2 cellular contexts compared by ENCODE assay signal in the genomic region with DNA sequence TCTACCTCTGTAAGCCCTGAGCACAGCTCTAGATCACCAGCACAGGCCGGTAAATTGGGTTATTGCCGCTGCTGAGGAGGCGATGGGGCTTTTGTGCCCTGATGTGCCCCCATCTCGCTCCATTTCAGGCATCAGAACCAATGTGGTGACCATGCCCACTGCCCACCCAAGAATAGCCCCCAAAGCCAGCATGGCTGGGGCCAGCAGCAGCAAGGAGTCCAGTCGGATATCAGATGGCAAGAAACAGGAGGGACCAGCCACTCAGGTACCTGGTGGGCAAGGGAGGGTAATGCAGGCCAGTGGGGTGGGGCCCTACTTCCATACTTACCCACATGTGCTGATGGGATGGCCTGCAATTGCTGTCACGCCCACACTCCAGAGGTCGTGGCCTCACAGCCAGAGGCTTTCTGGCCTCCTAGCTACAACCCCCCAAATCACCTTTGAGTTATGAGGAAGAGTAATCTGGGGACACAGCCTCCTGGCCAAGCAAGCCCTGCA.
TF ChIP-seq lines count a peak whose summit lies in the region.

No MANE protein-coding gene starts in this region.

TF ChIP-seq in HepG2, 621 proteins besides CTCF, POLR2A, EP300 and RAD21:
- peak; percentile 31 for TF ChIP-seq AGO2 (optimal IDR thresholded peaks at IDR 0.05; ENCODE audit: low read depth, low read length)
- no peak for TF ChIP-seq ZNF337 (CRISPR knock-in tag; IDR thresholded peaks at IDR 0.05; ENCODE audit: borderline replicate concordance, low read depth)

TF ChIP-seq in WTC11, 78 proteins besides CTCF, POLR2A, EP300 and RAD21:
- TF ChIP-seq, protein P1, sequence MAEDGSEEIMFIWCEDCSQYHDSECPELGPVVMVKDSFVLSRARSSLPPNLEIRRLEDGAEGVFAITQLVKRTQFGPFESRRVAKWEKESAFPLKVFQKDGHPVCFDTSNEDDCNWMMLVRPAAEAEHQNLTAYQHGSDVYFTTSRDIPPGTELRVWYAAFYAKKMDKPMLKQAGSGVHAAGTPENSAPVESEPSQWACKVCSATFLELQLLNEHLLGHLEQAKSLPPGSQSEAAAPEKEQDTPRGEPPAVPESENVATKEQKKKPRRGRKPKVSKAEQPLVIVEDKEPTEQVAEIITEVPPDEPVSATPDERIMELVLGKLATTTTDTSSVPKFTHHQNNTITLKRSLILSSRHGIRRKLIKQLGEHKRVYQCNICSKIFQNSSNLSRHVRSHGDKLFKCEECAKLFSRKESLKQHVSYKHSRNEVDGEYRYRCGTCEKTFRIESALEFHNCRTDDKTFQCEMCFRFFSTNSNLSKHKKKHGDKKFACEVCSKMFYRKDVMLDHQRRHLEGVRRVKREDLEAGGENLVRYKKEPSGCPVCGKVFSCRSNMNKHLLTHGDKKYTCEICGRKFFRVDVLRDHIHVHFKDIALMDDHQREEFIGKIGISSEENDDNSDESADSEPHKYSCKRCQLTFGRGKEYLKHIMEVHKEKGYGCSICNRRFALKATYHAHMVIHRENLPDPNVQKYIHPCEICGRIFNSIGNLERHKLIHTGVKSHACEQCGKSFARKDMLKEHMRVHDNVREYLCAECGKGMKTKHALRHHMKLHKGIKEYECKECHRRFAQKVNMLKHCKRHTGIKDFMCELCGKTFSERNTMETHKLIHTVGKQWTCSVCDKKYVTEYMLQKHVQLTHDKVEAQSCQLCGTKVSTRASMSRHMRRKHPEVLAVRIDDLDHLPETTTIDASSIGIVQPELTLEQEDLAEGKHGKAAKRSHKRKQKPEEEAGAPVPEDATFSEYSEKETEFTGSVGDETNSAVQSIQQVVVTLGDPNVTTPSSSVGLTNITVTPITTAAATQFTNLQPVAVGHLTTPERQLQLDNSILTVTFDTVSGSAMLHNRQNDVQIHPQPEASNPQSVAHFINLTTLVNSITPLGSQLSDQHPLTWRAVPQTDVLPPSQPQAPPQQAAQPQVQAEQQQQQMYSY (CRISPR knock-in tag; IDR thresholded peaks at IDR 0.05), result no peak
- TF ChIP-seq, protein P2, sequence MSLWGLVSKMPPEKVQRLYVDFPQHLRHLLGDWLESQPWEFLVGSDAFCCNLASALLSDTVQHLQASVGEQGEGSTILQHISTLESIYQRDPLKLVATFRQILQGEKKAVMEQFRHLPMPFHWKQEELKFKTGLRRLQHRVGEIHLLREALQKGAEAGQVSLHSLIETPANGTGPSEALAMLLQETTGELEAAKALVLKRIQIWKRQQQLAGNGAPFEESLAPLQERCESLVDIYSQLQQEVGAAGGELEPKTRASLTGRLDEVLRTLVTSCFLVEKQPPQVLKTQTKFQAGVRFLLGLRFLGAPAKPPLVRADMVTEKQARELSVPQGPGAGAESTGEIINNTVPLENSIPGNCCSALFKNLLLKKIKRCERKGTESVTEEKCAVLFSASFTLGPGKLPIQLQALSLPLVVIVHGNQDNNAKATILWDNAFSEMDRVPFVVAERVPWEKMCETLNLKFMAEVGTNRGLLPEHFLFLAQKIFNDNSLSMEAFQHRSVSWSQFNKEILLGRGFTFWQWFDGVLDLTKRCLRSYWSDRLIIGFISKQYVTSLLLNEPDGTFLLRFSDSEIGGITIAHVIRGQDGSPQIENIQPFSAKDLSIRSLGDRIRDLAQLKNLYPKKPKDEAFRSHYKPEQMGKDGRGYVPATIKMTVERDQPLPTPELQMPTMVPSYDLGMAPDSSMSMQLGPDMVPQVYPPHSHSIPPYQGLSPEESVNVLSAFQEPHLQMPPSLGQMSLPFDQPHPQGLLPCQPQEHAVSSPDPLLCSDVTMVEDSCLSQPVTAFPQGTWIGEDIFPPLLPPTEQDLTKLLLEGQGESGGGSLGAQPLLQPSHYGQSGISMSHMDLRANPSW (CRISPR knock-in tag; conservative IDR thresholded peaks at IDR 0.05; ENCODE audit: low read depth), result no peak
- TF ChIP-seq ATF1 (CRISPR knock-in tag; IDR thresholded peaks at IDR 0.05) (no peak), JUN (CRISPR knock-in tag; IDR thresholded peaks at IDR 0.05) (no peak), RELA (CRISPR knock-in tag; IDR thresholded peaks at IDR 0.05; ENCODE audit: borderline replicate concordance) (no peak), ELF4 (CRISPR knock-in tag; IDR thresholded peaks at IDR 0.05; ENCODE audit: low read depth) (no peak), ZNF416 (CRISPR knock-in tag; IDR thresholded peaks at IDR 0.05) (no peak), SMAD3 (CRISPR knock-in tag; IDR thresholded peaks at IDR 0.05; ENCODE audit: borderline replicate concordance) (no peak), NFATC4 (CRISPR knock-in tag; IDR thresholded peaks at IDR 0.05) (no peak), SMAD4 (CRISPR knock-in tag; IDR thresholded peaks at IDR 0.05) (no peak)
- TF ChIP-seq, protein P3, sequence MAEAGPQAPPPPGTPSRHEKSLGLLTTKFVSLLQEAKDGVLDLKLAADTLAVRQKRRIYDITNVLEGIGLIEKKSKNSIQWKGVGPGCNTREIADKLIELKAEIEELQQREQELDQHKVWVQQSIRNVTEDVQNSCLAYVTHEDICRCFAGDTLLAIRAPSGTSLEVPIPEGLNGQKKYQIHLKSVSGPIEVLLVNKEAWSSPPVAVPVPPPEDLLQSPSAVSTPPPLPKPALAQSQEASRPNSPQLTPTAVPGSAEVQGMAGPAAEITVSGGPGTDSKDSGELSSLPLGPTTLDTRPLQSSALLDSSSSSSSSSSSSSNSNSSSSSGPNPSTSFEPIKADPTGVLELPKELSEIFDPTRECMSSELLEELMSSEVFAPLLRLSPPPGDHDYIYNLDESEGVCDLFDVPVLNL (CRISPR knock-in tag; IDR thresholded peaks at IDR 0.05; ENCODE audit: borderline replicate concordance, low read depth), result no peak
